ENCODE assay signal across 8 cellular contexts in genomic region chr17:80892900-80893603, GRCh38.
DNase-seq lines count a peak whose midpoint lies in the region; ATAC-seq lines count a peak whose summit lies in the region.

No MANE protein-coding gene starts in this region.

- H3K4me2 ChIP-seq in mesenchymal stem cell (ENCODE audit: low read length, poor library complexity, severe bottlenecking), result peak overlapping the region; percentile 7

- H3K9me3 ChIP-seq in mesenchymal stem cell (ENCODE audit: control insufficient read depth, low read length), result no peaks in the 10 kb centered on the region

- peak overlapping the region; percentile 69 to 97 for H2BK12ac ChIP-seq in mesenchymal stem cell (ENCODE audit: low read length in 2 of 2)

- peak; percentile 75 for DNase-seq in AG08396 (ENCODE audit: low spot score)
- DNase-seq in NCI-H2171 (lab: John Stamatoyannopoulos, UW), result peak; percentile 77
- DNase-seq in activated T-cell treated with anti-CD3 and anti-CD28 coated beads, Interleukin-2, amount 50 U/mL, for 72 hours, result peak; percentile 71 to 74
- DNase-seq in mesenchymal stem cell, result peak; percentile 93
- no peak for DNase-seq in OCI-M2 (lab: John Stamatoyannopoulos, UW; ENCODE audit: unreplicated experiment)
- DNase-seq in effector CD8-positive, alpha-beta T cell (lab: John Stamatoyannopoulos, UW), result no peak
- DNase-seq in midbrain (lab: John Stamatoyannopoulos, UW), result no peak

- H2BK5ac ChIP-seq in mesenchymal stem cell (ENCODE audit: low read depth, low read length, poor library complexity, severe bottlenecking), result peak overlapping the region; percentile 51

- no peak overlapping the region for H2BK120ac ChIP-seq in mesenchymal stem cell (ENCODE audit: low read depth, low read length)

- peak overlapping the region; percentile 94 to 100 for H3K18ac ChIP-seq in mesenchymal stem cell (ENCODE audit: low read depth in 1 of 2, low read length in 2 of 2)

- ATAC-seq in activated T-cell treated with anti-CD3 and anti-CD28 coated beads, Interleukin-2, amount 50 U/mL, for 72 hours (replicated peaks in 1 of 2), result peak; percentile 34 to 52
- no peak for ATAC-seq in HG02884 (IDR thresholded peaks at IDR 0.05; ENCODE audit: unreplicated experiment)

- peak overlapping the region in 1 of 2 experiments; percentile 86 for H3K23ac ChIP-seq in mesenchymal stem cell (ENCODE audit: low read length in 2 of 2)

- H3K36me3 Mint-ChIP-seq in activated T-cell treated with anti-CD3 and anti-CD28 coated beads, Interleukin-2, amount 50 U/mL, for 72 hours (ENCODE audit: insufficient read depth in 2 of 2), result peaks cover 23 to 34% of the 10 kb centered on the region in 2 donors

- peak overlapping the region; percentile 75 for H3K27ac Mint-ChIP-seq in activated T-cell treated with anti-CD3 and anti-CD28 coated beads, Interleukin-2, amount 50 U/mL, for 72 hours

- peaks cover 12% of the 10 kb centered on the region for H3K79me1 ChIP-seq in mesenchymal stem cell (replicated peaks; ENCODE audit: low read length, poor library complexity, severe bottlenecking)

- peaks cover 40% of the 10 kb centered on the region for H3K4me1 ChIP-seq in mesenchymal stem cell (ENCODE audit: control insufficient read depth, insufficient read depth, low read depth, low read length)

- peak overlapping the region; percentile 95 for H2AK5ac ChIP-seq in mesenchymal stem cell (ENCODE audit: low read length, severe bottlenecking)

- no peaks in the 10 kb centered on the region for H3K9me3 Mint-ChIP-seq in activated T-cell treated with anti-CD3 and anti-CD28 coated beads, Interleukin-2, amount 50 U/mL, for 72 hours

- peak overlapping the region; percentile 54 for H2BK15ac ChIP-seq in mesenchymal stem cell (ENCODE audit: low read depth, poor library complexity, severe bottlenecking)

- H3K4me1 Mint-ChIP-seq in activated T-cell treated with anti-CD3 and anti-CD28 coated beads, Interleukin-2, amount 50 U/mL, for 72 hours (ENCODE audit: low read depth), result peaks cover 94% of the 10 kb centered on the region

- peak overlapping the region; percentile 75 to 81 for H3K4me3 Mint-ChIP-seq in activated T-cell treated with anti-CD3 and anti-CD28 coated beads, Interleukin-2, amount 50 U/mL, for 72 hours

- no peaks in the 10 kb centered on the region for H3K27me3 Mint-ChIP-seq in activated T-cell treated with anti-CD3 and anti-CD28 coated beads, Interleukin-2, amount 50 U/mL, for 72 hours (ENCODE audit: low read depth)

- H3K4me3 ChIP-seq in mesenchymal stem cell (ENCODE audit: insufficient read depth in 1 of 2, low read depth in 1 of 2, low read length in 2 of 2), result peak overlapping the region in 1 of 2 experiments; percentile 45

- H2AFZ ChIP-seq in mesenchymal stem cell (ENCODE audit: low read depth, low read length), result no peak overlapping the region

- no peaks in the 10 kb centered on the region for H3K27me3 ChIP-seq in mesenchymal stem cell (ENCODE audit: control insufficient read depth in 1 of 2, insufficient read depth in 1 of 2, low read length in 2 of 2)

- WGBS in mesenchymal stem cell, result 77% methylated on average over 31 of the region's 31 CpGs

- peaks cover 49 to 53% of the 10 kb centered on the region in 2 experiments for H3K36me3 ChIP-seq in mesenchymal stem cell (ENCODE audit: control insufficient read depth in 1 of 2, insufficient read depth in 2 of 2, low read depth in 1 of 2, low read length in 2 of 2)

- peak overlapping the region; percentile 65 for H3K9ac ChIP-seq in mesenchymal stem cell (ENCODE audit: low read length)

- H3K4ac ChIP-seq in mesenchymal stem cell (ENCODE audit: low read depth in 1 of 2, low read length in 2 of 2), result peak overlapping the region; percentile 71 to 90

- peak overlapping the region; percentile 94 for H4K91ac ChIP-seq in mesenchymal stem cell (ENCODE audit: low read length)

- peak overlapping the region in 1 of 2 experiments; percentile 99 for H3K14ac ChIP-seq in mesenchymal stem cell (ENCODE audit: low read length in 2 of 2)

- peak overlapping the region; percentile 90 for H4K8ac ChIP-seq in mesenchymal stem cell (ENCODE audit: low read length)

- peak overlapping the region; percentile 96 for H3K27ac ChIP-seq in mesenchymal stem cell (ENCODE audit: low read length, poor library complexity, severe bottlenecking)

Comparison
In these comparisons a context has a peak if more than half of its experiments do, and no peak if none do; other contexts are left out.
1. DNase-seq: peak in AG08396 (single experiment), NCI-H2171 (single experiment), activated T-cell treated with anti-CD3 and anti-CD28 coated beads, Interleukin-2, amount 50 U/mL, for 72 hours (2 of 2) and mesenchymal stem cell (single experiment); none in OCI-M2 (single experiment), effector CD8-positive, alpha-beta T cell (single experiment) and midbrain (single experiment).